27 cellular contexts compared by ENCODE assay signal in the genomic region with DNA sequence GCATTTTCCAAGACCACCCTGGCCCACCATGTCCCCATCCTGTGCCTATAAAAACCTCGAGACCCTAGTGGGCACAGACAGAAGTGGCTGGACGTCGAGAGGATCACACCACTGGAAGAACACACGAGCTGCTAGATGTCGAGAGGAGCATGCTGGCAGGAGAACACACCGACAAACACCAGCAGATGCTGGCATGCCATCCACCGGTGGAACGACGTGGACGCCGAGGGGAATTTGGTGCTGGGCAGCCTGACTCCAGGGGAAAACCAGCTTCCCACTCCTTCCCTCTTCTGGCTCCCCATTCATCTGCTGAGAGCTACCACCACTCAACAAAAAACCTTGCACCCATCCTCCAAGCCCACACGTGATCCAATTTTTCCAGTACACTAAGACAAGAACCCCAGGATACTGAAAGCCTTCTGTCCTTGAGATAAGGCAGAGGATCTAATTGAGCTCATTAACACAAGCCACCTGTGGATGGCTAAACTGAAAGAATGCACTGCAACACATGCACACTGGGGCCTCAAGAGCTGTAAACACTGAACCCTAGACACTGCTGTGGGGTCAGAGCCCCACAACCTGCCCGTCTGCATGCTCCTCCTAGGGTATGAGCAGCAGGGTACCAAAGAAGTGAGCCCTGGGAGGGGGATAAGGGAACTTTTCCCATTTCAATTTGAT. TPM values are rescaled to one million over a fixed set of nuclear protein-coding genes. Genes with fewer than 3 reads are reported as not detected.
"Had no signal": no experiment of that assay in that cellular context is flagged by ENCODE, and none has a peak within 500 bp of the region (broad histone marks: within the 10 kb centered on the region; RNA-seq: fewer than 3 reads in every experiment).

No MANE protein-coding gene starts in this region.

- H3K27me3 ChIP-seq: neutrophil, ovary, stomach, suprapubic skin, tibial nerve had no signal

- H3K27ac Mint-ChIP-seq: activated CD4-positive, alpha-beta T cell treated with anti-CD3 and anti-CD28 coated beads, Interleukin-2, amount 10 ng/mL, durations not matched to agents 7 days and 5 days; activated CD8-positive, alpha-beta memory T cell treated with anti-CD3 and anti-CD28 coated beads, Interleukin-2, amount 10 ng/mL, durations not matched to agents 7 days and 5 days; activated CD8-positive, alpha-beta T cell treated with anti-CD3 and anti-CD28 coated beads for 36 hours; activated naive CD8-positive, alpha-beta T cell treated with anti-CD3 and anti-CD28 coated beads, Interleukin-2, amount 50 U/mL, for 24 hours; activated T-helper 1 cell treated with anti-CD3 and anti-CD28 coated beads, Interleukin-12 subunit alpha, Interleukin-12 subunit beta, Interleukin-2, Interleukin-4 antibody, amounts not matched to agents 30 ng/mL and 10 ng/mL and 1 ng/mL, durations not matched to agents 14 hours and 24 hours and 36 hours; T-cell; T-helper 2 cell treated with Interferon-gamma antibody and Interleukin-4, amounts not matched to agents 5 μg/mL and 100 μg/mL, for 36 hours had no signal

- H3K9me3 Mint-ChIP-seq: activated CD4-positive, alpha-beta T cell treated with anti-CD3 and anti-CD28 coated beads, Interleukin-2, amount 10 ng/mL, durations not matched to agents 7 days and 5 days; activated CD8-positive, alpha-beta T cell treated with anti-CD3 and anti-CD28 coated beads for 36 hours; activated naive CD8-positive, alpha-beta T cell treated with anti-CD3 and anti-CD28 coated beads, Interleukin-2, amount 50 U/mL, for 24 hours; activated T-helper 1 cell treated with anti-CD3 and anti-CD28 coated beads, Interleukin-12 subunit alpha, Interleukin-12 subunit beta, Interleukin-2, Interleukin-4 antibody, amounts not matched to agents 30 ng/mL and 10 ng/mL and 1 ng/mL, durations not matched to agents 14 hours and 24 hours and 36 hours; naive thymus-derived CD8-positive, alpha-beta T cell; T-cell; T-helper 2 cell treated with Interferon-gamma antibody and Interleukin-4, amounts not matched to agents 5 μg/mL and 100 μg/mL, for 36 hours had no signal

- DNase-seq: activated CD4-positive, alpha-beta T cell treated with anti-CD3 and anti-CD28 coated beads, Interleukin-2, amount 10 ng/mL, durations not matched to agents 7 days and 5 days; activated CD4-positive, CD25-positive, alpha-beta regulatory T cell treated with anti-CD3 and anti-CD28 coated beads, Interleukin-2, amount 50 U/mL, for 72 hours; activated CD8-positive, alpha-beta memory T cell treated with anti-CD3 and anti-CD28 coated beads, Interleukin-2, amount 10 ng/mL, durations not matched to agents 7 days and 5 days; activated CD8-positive, alpha-beta T cell treated with anti-CD3 and anti-CD28 coated beads for 36 hours; activated gamma-delta T cell; activated naive CD4-positive, alpha-beta T cell treated with anti-CD3 and anti-CD28 coated beads, Interleukin-2, amount 50 U/mL, for 16 hours; activated naive CD8-positive, alpha-beta T cell treated with anti-CD3 and anti-CD28 coated beads, Interleukin-2, amount 50 U/mL, for 24 hours; activated T-cell treated with anti-CD3 and anti-CD28 coated beads for 4 hours; cortex of kidney; foreskin melanocyte; glutamatergic neuron; hypothalamus; mesendoderm; naive thymus-derived CD8-positive, alpha-beta T cell; ovary; stimulated activated CD4-positive, alpha-beta T cell treated with anti-CD3 and anti-CD28 coated beads, Interleukin-4, amount 100 ng/mL, for 1 hour; stomach; T-cell had no signal

- H3K9me3 ChIP-seq: neutrophil, ovary, prostate gland, stomach, suprapubic skin, tibial nerve had no signal

- H3K27ac ChIP-seq: ovary, prostate gland, suprapubic skin, VCaP had no signal

- ATAC-seq: activated CD8-positive, alpha-beta memory T cell treated with anti-CD3 and anti-CD28 coated beads, Interleukin-2, amount 10 ng/mL, durations not matched to agents 7 days and 5 days; activated CD8-positive, alpha-beta T cell treated with anti-CD3 and anti-CD28 coated beads for 36 hours; activated naive CD8-positive, alpha-beta T cell treated with anti-CD3 and anti-CD28 coated beads, Interleukin-2, amount 50 U/mL, for 24 hours; naive thymus-derived CD8-positive, alpha-beta T cell; T-cell had no signal

- H3K36me3 Mint-ChIP-seq: activated CD8-positive, alpha-beta memory T cell treated with anti-CD3 and anti-CD28 coated beads, Interleukin-2, amount 10 ng/mL, durations not matched to agents 7 days and 5 days; naive thymus-derived CD8-positive, alpha-beta T cell; T-cell had no signal

- H3K27me3 Mint-ChIP-seq: activated CD4-positive, alpha-beta T cell treated with anti-CD3 and anti-CD28 coated beads, Interleukin-2, amount 10 ng/mL, durations not matched to agents 7 days and 5 days; activated CD8-positive, alpha-beta memory T cell treated with anti-CD3 and anti-CD28 coated beads, Interleukin-2, amount 10 ng/mL, durations not matched to agents 7 days and 5 days; activated CD8-positive, alpha-beta T cell treated with anti-CD3 and anti-CD28 coated beads for 36 hours; activated naive CD8-positive, alpha-beta T cell treated with anti-CD3 and anti-CD28 coated beads, Interleukin-2, amount 50 U/mL, for 24 hours; naive thymus-derived CD8-positive, alpha-beta T cell; T-cell had no signal

- H3K4me3 ChIP-seq: ovary, prostate gland, stomach, suprapubic skin, tibial nerve had no signal

- H3K36me3 ChIP-seq: neutrophil, ovary, prostate gland, stomach, suprapubic skin, tibial nerve had no signal

- H3K4me3 Mint-ChIP-seq: activated CD4-positive, alpha-beta T cell treated with anti-CD3 and anti-CD28 coated beads, Interleukin-2, amount 10 ng/mL, durations not matched to agents 7 days and 5 days; activated CD8-positive, alpha-beta memory T cell treated with anti-CD3 and anti-CD28 coated beads, Interleukin-2, amount 10 ng/mL, durations not matched to agents 7 days and 5 days; activated CD8-positive, alpha-beta T cell treated with anti-CD3 and anti-CD28 coated beads for 36 hours; activated naive CD8-positive, alpha-beta T cell treated with anti-CD3 and anti-CD28 coated beads, Interleukin-2, amount 50 U/mL, for 24 hours; activated T-helper 1 cell treated with anti-CD3 and anti-CD28 coated beads, Interleukin-12 subunit alpha, Interleukin-12 subunit beta, Interleukin-2, Interleukin-4 antibody, amounts not matched to agents 30 ng/mL and 10 ng/mL and 1 ng/mL, durations not matched to agents 14 hours and 24 hours and 36 hours; naive thymus-derived CD8-positive, alpha-beta T cell; T-cell; T-helper 2 cell treated with Interferon-gamma antibody and Interleukin-4, amounts not matched to agents 5 μg/mL and 100 μg/mL, for 36 hours had no signal

- H3K4me1 ChIP-seq: prostate gland, suprapubic skin, tibial nerve had no signal

RNA-seq across cellular contexts. Expression of a gene that starts 12.1 kb away (rescaled TPM):
- total RNA-seq: activated CD4-positive, alpha-beta T cell treated with anti-CD3 and anti-CD28 coated beads, Interleukin-2, amount 10 ng/mL, durations not matched to agents 7 days and 5 days; activated CD8-positive, alpha-beta memory T cell treated with anti-CD3 and anti-CD28 coated beads, Interleukin-2, amount 10 ng/mL, durations not matched to agents 7 days and 5 days; activated CD8-positive, alpha-beta T cell treated with anti-CD3 and anti-CD28 coated beads for 36 hours; activated T-helper 1 cell treated with anti-CD3 and anti-CD28 coated beads, Interleukin-12 subunit alpha, Interleukin-12 subunit beta, Interleukin-2, Interleukin-4 antibody, amounts not matched to agents 30 ng/mL and 10 ng/mL and 1 ng/mL, durations not matched to agents 14 hours and 24 hours and 36 hours had no signal

RNA-seq across cellular contexts. Expression of a gene that starts 22.4 kb away (rescaled TPM):
- total RNA-seq: activated CD4-positive, alpha-beta T cell treated with anti-CD3 and anti-CD28 coated beads, Interleukin-2, amount 10 ng/mL, durations not matched to agents 7 days and 5 days; activated CD8-positive, alpha-beta memory T cell treated with anti-CD3 and anti-CD28 coated beads, Interleukin-2, amount 10 ng/mL, durations not matched to agents 7 days and 5 days; activated CD8-positive, alpha-beta T cell treated with anti-CD3 and anti-CD28 coated beads for 36 hours; activated T-helper 1 cell treated with anti-CD3 and anti-CD28 coated beads, Interleukin-12 subunit alpha, Interleukin-12 subunit beta, Interleukin-2, Interleukin-4 antibody, amounts not matched to agents 30 ng/mL and 10 ng/mL and 1 ng/mL, durations not matched to agents 14 hours and 24 hours and 36 hours; cerebellum; lower leg skin; naive thymus-derived CD8-positive, alpha-beta T cell; ovary; prostate gland; stomach; suprapubic skin; T-cell; tibial nerve had no signal

RNA-seq across cellular contexts. Expression of a gene that starts 44.9 kb away (rescaled TPM):
- total RNA-seq: activated CD4-positive, alpha-beta T cell treated with anti-CD3 and anti-CD28 coated beads, Interleukin-2, amount 10 ng/mL, durations not matched to agents 7 days and 5 days; activated CD8-positive, alpha-beta memory T cell treated with anti-CD3 and anti-CD28 coated beads, Interleukin-2, amount 10 ng/mL, durations not matched to agents 7 days and 5 days; activated CD8-positive, alpha-beta T cell treated with anti-CD3 and anti-CD28 coated beads for 36 hours; activated T-helper 1 cell treated with anti-CD3 and anti-CD28 coated beads, Interleukin-12 subunit alpha, Interleukin-12 subunit beta, Interleukin-2, Interleukin-4 antibody, amounts not matched to agents 30 ng/mL and 10 ng/mL and 1 ng/mL, durations not matched to agents 14 hours and 24 hours and 36 hours; cerebellum; lower leg skin; naive thymus-derived CD8-positive, alpha-beta T cell; ovary; prostate gland; stomach; suprapubic skin; T-cell; tibial nerve had no signal
